In the genomic region with DNA sequence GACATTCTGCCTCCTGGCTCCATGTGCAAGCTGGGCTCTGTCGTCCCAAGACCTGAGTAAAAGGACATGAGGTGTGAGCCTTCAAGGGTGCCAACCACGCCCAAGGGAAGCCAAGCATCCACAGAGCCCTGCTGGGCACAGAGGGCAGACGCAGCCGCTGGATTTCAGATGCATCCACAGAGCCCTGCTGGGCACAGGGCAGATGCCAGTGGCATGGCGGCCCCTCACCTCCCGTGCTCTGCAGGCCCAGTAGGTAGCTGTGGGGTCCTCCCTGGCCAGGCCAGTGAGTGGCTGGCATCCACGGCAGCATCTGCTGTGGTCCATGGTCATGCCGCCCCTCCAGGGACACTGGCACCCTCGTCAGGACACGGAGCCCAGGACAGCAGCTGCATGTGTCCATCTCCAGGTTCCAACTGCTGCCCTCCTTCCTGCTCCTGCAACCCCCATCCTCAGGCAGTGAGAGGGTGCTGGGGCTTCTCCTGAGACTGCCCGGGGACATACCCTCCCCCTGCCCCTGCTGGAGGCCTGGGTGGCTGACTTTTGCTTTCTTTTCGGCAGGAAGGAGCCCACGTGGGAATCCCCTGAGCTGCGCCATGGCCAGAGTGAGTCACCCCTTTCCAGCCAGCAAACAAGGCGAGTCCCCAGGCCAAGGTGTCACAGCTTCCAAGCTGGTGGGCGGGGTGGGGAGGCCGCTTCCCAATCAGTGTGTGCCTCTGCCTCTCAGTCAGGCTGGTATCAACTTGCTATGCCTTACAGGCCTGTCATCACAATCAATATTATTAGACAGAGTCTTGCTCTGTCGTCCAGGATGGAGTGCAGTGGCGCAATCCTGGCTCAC, we compare ENCODE assay signal across 8 cellular contexts. TPM values are rescaled to one million over a fixed set of nuclear protein-coding genes. Genes with fewer than 3 reads are reported as not detected.
A peak's percentile ranks its signal among the peaks of the same experiment; 100 is the strongest.
DNase-seq lines count a peak whose midpoint lies in the region; ATAC-seq, FAIRE-seq and TF ChIP-seq lines count a peak whose summit lies in the region.

No MANE protein-coding gene starts in this region.

- H3K4me1 ChIP-seq in SJSA1 (replicated peaks) (peaks cover 30% of the 10 kb centered on the region), keratinocyte (ENCODE audit: control insufficient read depth, extremely low read depth, insufficient read depth, low read length) (peaks cover 24% of the 10 kb centered on the region)

- H3K79me2 ChIP-seq in keratinocyte (ENCODE audit: control insufficient read depth, insufficient read depth, low read length) = peaks cover 8% of the 10 kb centered on the region

- no peaks in the 10 kb centered on the region for H4K20me1 ChIP-seq in keratinocyte (ENCODE audit: control insufficient read depth, extremely low read depth, insufficient read depth, low read length)

- POLR2A ChIA-PET in CD4-positive, alpha-beta T cell (lab: Charles Lee) = interaction anchor here (0.8 to 2.6 kb wide), 12 partner anchors 10 to 358 kb away, joined by 3 to 15 read pairs (median 3); a partner anchor contains a TSS

- peak overlapping the region; percentile 23 for H3K4me3 ChIP-seq in SJSA1
- H3K4me3 ChIP-seq in keratinocyte (ENCODE audit: control insufficient read depth in 2 of 3, extremely low read depth in 1 of 3, insufficient read depth in 2 of 3, low read depth in 1 of 3, low read length in 3 of 3) = peak overlapping the region in 2 of 3 experiments; percentile 53 to 54

- H3K9me3 ChIP-seq in CD4-positive, alpha-beta T cell (ENCODE audit: control insufficient read depth, low read length) = no peaks in the 10 kb centered on the region
- H3K9me3 ChIP-seq in SJSA1 (replicated peaks) (0 out of 2 replicates have a peak, but pooled peaks cover 2% of the 10 kb centered on the region), keratinocyte (ENCODE audit: control insufficient read depth, low read depth, low read length) (no peaks in the 10 kb centered on the region)

- peaks cover 23% of the 10 kb centered on the region for H3K4me1 Mint-ChIP-seq in CD4-positive, alpha-beta T cell (ENCODE audit: low read depth)

- dilution Hi-C loops in keratinocyte (cut with MboI; ENCODE audit: extremely low pct_ligation_motif_present, low sequenced_read_pairs) = no loop called here

- peak overlapping the region; percentile 93 for H3K27ac Mint-ChIP-seq in CD4-positive, alpha-beta T cell

- TF ChIP-seq CTCF in CD4-positive, alpha-beta T cell (IDR thresholded peaks at IDR 0.05) = no peak
- no peak for TF ChIP-seq CTCF in keratinocyte (optimal IDR thresholded peaks at IDR 0.05 in 1 of 3, IDR thresholded peaks at IDR 0.05 in 1 of 3, conservative IDR thresholded peaks at IDR 0.05 in 1 of 3; ENCODE audit: extremely low read depth in 1 of 3, insufficient read depth in 2 of 3, low read length in 3 of 3)

- peaks cover 3% of the 10 kb centered on the region for H3K36me3 ChIP-seq in SJSA1
- no peaks in the 10 kb centered on the region for H3K36me3 ChIP-seq in keratinocyte (ENCODE audit: control insufficient read depth in 2 of 2, extremely low read depth in 1 of 2, insufficient read depth in 2 of 2, low read length in 2 of 2)

- H3K27ac ChIP-seq in CD4-positive, alpha-beta T cell (ENCODE audit: low read depth, low read length) = peak overlapping the region; percentile 77
- H3K27ac ChIP-seq in SJSA1 (no peak overlapping the region), keratinocyte (ENCODE audit: control insufficient read depth, insufficient read depth, low read length) (peak overlapping the region; percentile 43)

- H3K4me2 ChIP-seq in keratinocyte (ENCODE audit: control insufficient read depth, extremely low read depth, insufficient read depth, low read depth, low read length) = peak overlapping the region; percentile 86

- FAIRE-seq in keratinocyte (lab: Jason Lieb, UNC) = peak; percentile 9

- CTCF ChIA-PET in CD4-positive, alpha-beta T cell (lab: Charles Lee) = interaction anchor here (0.9 to 3.4 kb wide), 8 partner anchors 10 to 164 kb away, joined by 3 to 18 read pairs (median 4); a partner anchor contains a TSS

- no peaks in the 10 kb centered on the region for H3K36me3 Mint-ChIP-seq in CD4-positive, alpha-beta T cell (ENCODE audit: low read depth)

- H3K9me1 ChIP-seq in keratinocyte (ENCODE audit: control insufficient read depth, extremely low read depth, insufficient read depth, low read length) = no peaks in the 10 kb centered on the region

- peak; percentile 58 to 84 (median 80) for DNase-seq in CD4-positive, alpha-beta T cell
- DNase-seq in SJSA1 (ENCODE audit: low read depth in 1 of 2, low spot score in 2 of 2) (peak; percentile 81 to 86), keratinocyte (ENCODE audit: low read depth, low spot score) (peak; percentile 72)
- DNase-seq in activated naive CD4-positive, alpha-beta T cell treated with anti-CD3 and anti-CD28 coated beads, Interleukin-2, amount 50 U/mL, for 16 hours = peak; percentile 90
- peak; percentile 82 for DNase-seq in stimulated activated CD8-positive, alpha-beta memory T cell treated with anti-CD3 and anti-CD28 coated beads, Interleukin-12 subunit alpha, Interleukin-12 subunit beta, amount 100 ng/mL, for 24 hours (ENCODE audit: extremely low read depth)

- H3K27me3 ChIP-seq in CD4-positive, alpha-beta T cell (ENCODE audit: control insufficient read depth, insufficient read depth, low read length) = no peaks in the 10 kb centered on the region
- H3K27me3 ChIP-seq in SJSA1 (replicated peaks) (no peaks in the 10 kb centered on the region), keratinocyte (ENCODE audit: control insufficient read depth, extremely low read depth, insufficient read depth, low read length) (no peaks in the 10 kb centered on the region)

- H3K9ac ChIP-seq in keratinocyte (ENCODE audit: control insufficient read depth, extremely low read depth, insufficient read depth, low read length) = peak overlapping the region; percentile 66

- peak overlapping the region; percentile 83 for H2AFZ ChIP-seq in keratinocyte (ENCODE audit: control insufficient read depth, low read length)

- peak overlapping the region; percentile 83 for H3K4me3 Mint-ChIP-seq in CD4-positive, alpha-beta T cell

- intact Hi-C loops in CD4-positive, alpha-beta T cell (cut with DNase I, micrococcal nuclease) = loop anchor here in 1 of 2 experiments (2.0 kb wide), 1 partner anchor 40 kb away; a partner anchor contains a TSS

- peak; percentile 54 for ATAC-seq in CD4-positive, alpha-beta T cell (ENCODE audit: poor library complexity)
- ATAC-seq in GM21825 (IDR thresholded peaks at IDR 0.05; ENCODE audit: unreplicated experiment) = peak; percentile 36
- no peak for ATAC-seq in HG03520 (IDR thresholded peaks at IDR 0.05; ENCODE audit: unreplicated experiment)
- no peak for ATAC-seq in HG03442 (IDR thresholded peaks at IDR 0.05; ENCODE audit: unreplicated experiment)

- no peaks in the 10 kb centered on the region for H3K9me3 Mint-ChIP-seq in CD4-positive, alpha-beta T cell

- H3K27me3 Mint-ChIP-seq in CD4-positive, alpha-beta T cell = no peaks in the 10 kb centered on the region

RNA-seq across cellular contexts. Expression of a gene that starts 4.0 kb away (rescaled TPM):
- total RNA-seq in CD4-positive, alpha-beta T cell = 10 to 100 TPM; 10.6 to 11.6 TPM
- 11.3 and 17.1 TPM in 2 replicates for total RNA-seq in SJSA1 (2014; rRNA removed; shearing (Covaris generic))
- polyA plus RNA-seq in keratinocyte = 9.9 to 12.9 TPM (median 10.6 TPM) in 3 replicates
- polyA plus RNA-seq in keratinocyte (2011; ENCODE audit: low read depth) = 5.1 TPM
- 4.8 and 7.9 TPM in 2 replicates for polyA plus RNA-seq in keratinocyte (2011; cell fraction: cytosol; rRNA removed)
- polyA plus RNA-seq in keratinocyte (2011; cell fraction: nucleus; rRNA removed) = 15.2 and 19.4 TPM in 2 replicates
- 6.5 and 14.0 TPM in 2 replicates for polyA plus RNA-seq in keratinocyte (2012; ENCODE audit: low replicate concordance)
- 9.4 to 19.4 TPM (median 10.7 TPM) in 3 replicates for polyA minus RNA-seq in keratinocyte
- polyA minus RNA-seq in keratinocyte (2011; cell fraction: cytosol; rRNA and poly(A)+ RNA removed) = 14.6 TPM
- polyA minus RNA-seq in keratinocyte (2011; cell fraction: nucleus; rRNA and poly(A)+ RNA removed) = 9.9 and 14.0 TPM in 2 replicates

RNA-seq across cellular contexts. Expression of a gene that starts 16.2 kb away (rescaled TPM):
- total RNA-seq in CD4-positive, alpha-beta T cell = 100 to 1,000 TPM; 215 to 220 TPM
- total RNA-seq in SJSA1 (2014; rRNA removed; shearing (Covaris generic)) = 266 and 387 TPM in 2 replicates
- 329 to 354 TPM (median 343 TPM) in 3 replicates for polyA plus RNA-seq in keratinocyte
- 473 TPM for polyA plus RNA-seq in keratinocyte (2011; ENCODE audit: low read depth)
- 240 and 419 TPM in 2 replicates for polyA plus RNA-seq in keratinocyte (2011; cell fraction: cytosol; rRNA removed)
- polyA plus RNA-seq in keratinocyte (2011; cell fraction: nucleus; rRNA removed) = 203 and 230 TPM in 2 replicates
- polyA plus RNA-seq in keratinocyte (2012; ENCODE audit: low replicate concordance) = 312 and 449 TPM in 2 replicates
- 58.7 to 147 TPM (median 109 TPM) in 3 replicates for polyA minus RNA-seq in keratinocyte
- polyA minus RNA-seq in keratinocyte (2011; cell fraction: cytosol; rRNA and poly(A)+ RNA removed) = 239 TPM
- 51.2 and 54.6 TPM in 2 replicates for polyA minus RNA-seq in keratinocyte (2011; cell fraction: nucleus; rRNA and poly(A)+ RNA removed)

RNA-seq across cellular contexts. Expression of a gene that starts 30.2 kb away (rescaled TPM):
- total RNA-seq in CD4-positive, alpha-beta T cell = 1 to 10 TPM; 2.2 to 3.4 TPM
- 0.42 and 1.0 TPM in 2 replicates for total RNA-seq in SJSA1 (2014; rRNA removed; shearing (Covaris generic))
- polyA plus RNA-seq in keratinocyte = 0.49 to 0.82 TPM (median 0.62 TPM) in 3 replicates
- 0.42 TPM for polyA plus RNA-seq in keratinocyte (2011; ENCODE audit: low read depth)
- polyA plus RNA-seq in keratinocyte (2011; cell fraction: cytosol; rRNA removed) = 0.11 and 0.18 TPM in 2 replicates
- 4.4 and 6.0 TPM in 2 replicates for polyA plus RNA-seq in keratinocyte (2011; cell fraction: nucleus; rRNA removed)
- polyA plus RNA-seq in keratinocyte (2012; ENCODE audit: low replicate concordance) = 1.1 and 1.6 TPM in 2 replicates
- polyA minus RNA-seq in keratinocyte = 0.10 to 0.35 TPM (median 0.16 TPM) in 3 replicates
- polyA minus RNA-seq in keratinocyte (2011; cell fraction: cytosol; rRNA and poly(A)+ RNA removed) = not detected
- 0.63 and 0.85 TPM in 2 replicates for polyA minus RNA-seq in keratinocyte (2011; cell fraction: nucleus; rRNA and poly(A)+ RNA removed)

RNA-seq across cellular contexts. Expression of a gene that starts 33.1 kb away (rescaled TPM):
- total RNA-seq in CD4-positive, alpha-beta T cell = 10 to 100 TPM; 13.6 to 17.8 TPM
- 64.1 and 70.5 TPM in 2 replicates for total RNA-seq in SJSA1 (2014; rRNA removed; shearing (Covaris generic))
- polyA plus RNA-seq in keratinocyte = 68.8 to 113 TPM (median 97.9 TPM) in 3 replicates
- polyA plus RNA-seq in keratinocyte (2011; ENCODE audit: low read depth) = 110 TPM
- 52.2 and 121 TPM in 2 replicates for polyA plus RNA-seq in keratinocyte (2011; cell fraction: cytosol; rRNA removed)
- polyA plus RNA-seq in keratinocyte (2011; cell fraction: nucleus; rRNA removed) = 45.1 and 48.6 TPM in 2 replicates
- polyA plus RNA-seq in keratinocyte (2012; ENCODE audit: low replicate concordance) = 88.4 and 108 TPM in 2 replicates
- polyA minus RNA-seq in keratinocyte = 16.0 to 25.6 TPM (median 24.3 TPM) in 3 replicates
- polyA minus RNA-seq in keratinocyte (2011; cell fraction: cytosol; rRNA and poly(A)+ RNA removed) = 68.1 TPM
- 11.7 and 12.6 TPM in 2 replicates for polyA minus RNA-seq in keratinocyte (2011; cell fraction: nucleus; rRNA and poly(A)+ RNA removed)

RNA-seq across cellular contexts. Expression of a gene that starts 40.0 kb away (rescaled TPM):
- total RNA-seq in CD4-positive, alpha-beta T cell = 1 to 10 TPM; 1.1 to 1.2 TPM
- total RNA-seq in SJSA1 (2014; rRNA removed; shearing (Covaris generic)) = 0.11 and 0.16 TPM in 2 replicates
- 0.10 to 0.21 TPM (median 0.12 TPM) in 3 replicates for polyA plus RNA-seq in keratinocyte
- polyA plus RNA-seq in keratinocyte (2011; ENCODE audit: low read depth) = 0.29 TPM
- polyA plus RNA-seq in keratinocyte (2011; cell fraction: cytosol; rRNA removed) = 0.01 and 0.08 TPM in 2 replicates
- 0.92 and 0.93 TPM in 2 replicates for polyA plus RNA-seq in keratinocyte (2011; cell fraction: nucleus; rRNA removed)
- 0.41 and 0.79 TPM in 2 replicates for polyA plus RNA-seq in keratinocyte (2012; ENCODE audit: low replicate concordance)
- polyA minus RNA-seq in keratinocyte = not detected in 3 replicates
- polyA minus RNA-seq in keratinocyte (2011; cell fraction: cytosol; rRNA and poly(A)+ RNA removed) = not detected
- 0.16 and 0.42 TPM in 2 replicates for polyA minus RNA-seq in keratinocyte (2011; cell fraction: nucleus; rRNA and poly(A)+ RNA removed)

Comparison
In these comparisons a context has a peak if more than half of its experiments do, and no peak if none do; other contexts are left out.
1. ATAC-seq: peak in CD4-positive, alpha-beta T cell (single experiment) and GM21825 (single experiment); none in HG03520 (single experiment) and HG03442 (single experiment).
2. Peak in every context shown above with its lines, with median percentiles within 50 percentile points of each other: DNase-seq.